ENCODE assay signal across 14 cellular contexts in genomic region chr1:9300623-9301022, GRCh38. TPM values are rescaled to one million over a fixed set of nuclear protein-coding genes. Genes with fewer than 3 reads are reported as not detected.
DNase-seq lines count a peak whose midpoint lies in the region; ATAC-seq and TF ChIP-seq lines count a peak whose summit lies in the region.
"Had no signal": no experiment of that assay in that cellular context is flagged by ENCODE, and none has a peak within 500 bp of the region (broad histone marks: within the 10 kb centered on the region; RNA-seq: fewer than 3 reads in every experiment).

No MANE protein-coding gene starts in this region.

- H3K4me3 ChIP-seq in GM23338: no peak overlapping the region
- H3K4me3 ChIP-seq: body of pancreas had no signal

- no peaks in the 10 kb centered on the region for H3K9me3 Mint-ChIP-seq in activated CD4-positive, alpha-beta T cell treated with anti-CD3 and anti-CD28 coated beads, Interleukin-2, amount 10 ng/mL, durations not matched to agents 24 days and 14 days
- no peaks in the 10 kb centered on the region for H3K9me3 Mint-ChIP-seq in activated CD4-positive, alpha-beta T cell treated with anti-CD3 and anti-CD28 coated beads, Interleukin-2, amount 10 ng/mL, durations not matched to agents 7 days and 5 days
- no peaks in the 10 kb centered on the region for H3K9me3 Mint-ChIP-seq in dendritic cell treated with granulocyte-macrophage colony-stimulating factor and Interleukin-4, amounts not matched to agents 40 ng/mL and 50 ng/mL, for 4 days
- H3K9me3 Mint-ChIP-seq in neural crest cell (no peaks in the 10 kb centered on the region), GM23338 (no peaks in the 10 kb centered on the region)
- H3K9me3 Mint-ChIP-seq: activated CD4-positive, alpha-beta memory T cell treated with anti-CD3 and anti-CD28 coated beads for 36 hours; nephron had no signal

- peak overlapping the region; percentile 6 for H3K27ac Mint-ChIP-seq in activated CD4-positive, alpha-beta T cell treated with anti-CD3 and anti-CD28 coated beads, Interleukin-2, amount 10 ng/mL, durations not matched to agents 24 days and 14 days
- H3K27ac Mint-ChIP-seq in activated CD4-positive, alpha-beta T cell treated with anti-CD3 and anti-CD28 coated beads, Interleukin-2, amount 10 ng/mL, durations not matched to agents 7 days and 5 days: no peak overlapping the region
- H3K27ac Mint-ChIP-seq in dendritic cell treated with granulocyte-macrophage colony-stimulating factor and Interleukin-4, amounts not matched to agents 40 ng/mL and 50 ng/mL, for 4 days: peak overlapping the region; percentile 62
- H3K27ac Mint-ChIP-seq in neural crest cell (ENCODE audit: unreplicated experiment): peak overlapping the region; percentile 38
- no peak overlapping the region for H3K27ac Mint-ChIP-seq in GM23338
- H3K27ac Mint-ChIP-seq: activated CD4-positive, alpha-beta memory T cell treated with anti-CD3 and anti-CD28 coated beads for 36 hours; nephron had no signal

- intact Hi-C loops in activated CD4-positive, alpha-beta T cell treated with anti-CD3 and anti-CD28 coated beads, Interleukin-2, amount 10 ng/mL, durations not matched to agents 24 days and 14 days (cut with micrococcal nuclease): no loop called here
- intact Hi-C loops in dendritic cell treated with granulocyte-macrophage colony-stimulating factor and Interleukin-4, amounts not matched to agents 40 ng/mL and 50 ng/mL, for 4 days (cut with micrococcal nuclease): no loop called here

- no peaks in the 10 kb centered on the region for H3K27me3 ChIP-seq in GM23338 (ENCODE audit: insufficient read depth)
- H3K27me3 ChIP-seq: body of pancreas had no signal

- POLR2A ChIA-PET in activated CD4-positive, alpha-beta T cell treated with anti-CD3 and anti-CD28 coated beads, Interleukin-2, amount 10 ng/mL, durations not matched to agents 7 days and 5 days (lab: Charles Lee): no interaction called here

- ATAC-seq in GM23338: no peak
- no peak for ATAC-seq in HG03442 (IDR thresholded peaks at IDR 0.05; ENCODE audit: unreplicated experiment)
- ATAC-seq: body of pancreas had no signal

- no peak overlapping the region for H3K4me3 Mint-ChIP-seq in activated CD4-positive, alpha-beta T cell treated with anti-CD3 and anti-CD28 coated beads, Interleukin-2, amount 10 ng/mL, durations not matched to agents 24 days and 14 days
- H3K4me3 Mint-ChIP-seq in activated CD4-positive, alpha-beta T cell treated with anti-CD3 and anti-CD28 coated beads, Interleukin-2, amount 10 ng/mL, durations not matched to agents 7 days and 5 days: no peak overlapping the region
- H3K4me3 Mint-ChIP-seq in dendritic cell treated with granulocyte-macrophage colony-stimulating factor and Interleukin-4, amounts not matched to agents 40 ng/mL and 50 ng/mL, for 4 days: no peak overlapping the region
- H3K4me3 Mint-ChIP-seq in neural crest cell (no peak overlapping the region), GM23338 (no peak overlapping the region)
- H3K4me3 Mint-ChIP-seq: activated CD4-positive, alpha-beta memory T cell treated with anti-CD3 and anti-CD28 coated beads for 36 hours; nephron had no signal

- no peaks in the 10 kb centered on the region for H3K9me2 ChIP-seq in GM23338 (ENCODE audit: insufficient read depth)

- no peaks in the 10 kb centered on the region; the same call in 1 of the 2 replicates for H4K20me1 ChIP-seq in GM23338 (replicated peaks; ENCODE audit: insufficient read depth)

- no peak overlapping the region for H3K27ac ChIP-seq in GM23338 (ENCODE audit: low read depth)
- H3K27ac ChIP-seq: body of pancreas had no signal

- no peak overlapping the region for H3K4me2 ChIP-seq in GM23338

- no peak for DNase-seq in activated CD4-positive, alpha-beta T cell treated with anti-CD3 and anti-CD28 coated beads, Interleukin-2, amount 10 ng/mL, durations not matched to agents 24 days and 14 days
- no peak for DNase-seq in activated CD4-positive, alpha-beta T cell treated with anti-CD3 and anti-CD28 coated beads, Interleukin-2, amount 10 ng/mL, durations not matched to agents 7 days and 5 days
- DNase-seq in neural crest cell (ENCODE audit: low read depth, low spot score): no peak
- DNase-seq in NCI-H446 treated with DMSO at 0.1 percent for 48 hours (lab: John Stamatoyannopoulos, UW): no peak
- DNase-seq in GM23338 (ENCODE audit: low spot score): no peak
- DNase-seq in globus pallidus (ENCODE audit: low spot score): no peak
- DNase-seq: activated CD4-positive, alpha-beta memory T cell treated with anti-CD3 and anti-CD28 coated beads for 36 hours; kidney glomerular epithelial cell; NCI-H187; NCI-H510A treated with DMSO at 0.1 percent for 48 hours had no signal

- peaks cover 22% of the 10 kb centered on the region for H3K36me3 Mint-ChIP-seq in activated CD4-positive, alpha-beta T cell treated with anti-CD3 and anti-CD28 coated beads, Interleukin-2, amount 10 ng/mL, durations not matched to agents 24 days and 14 days (ENCODE audit: low read depth)
- H3K36me3 Mint-ChIP-seq in activated CD4-positive, alpha-beta T cell treated with anti-CD3 and anti-CD28 coated beads, Interleukin-2, amount 10 ng/mL, durations not matched to agents 7 days and 5 days (ENCODE audit: low read depth): peaks cover 5% of the 10 kb centered on the region
- H3K36me3 Mint-ChIP-seq in dendritic cell treated with granulocyte-macrophage colony-stimulating factor and Interleukin-4, amounts not matched to agents 40 ng/mL and 50 ng/mL, for 4 days (ENCODE audit: low read depth): no peaks in the 10 kb centered on the region
- no peaks in the 10 kb centered on the region for H3K36me3 Mint-ChIP-seq in neural crest cell (ENCODE audit: low read depth)
- no peaks in the 10 kb centered on the region; the same call in 2 of the 3 replicates for H3K36me3 Mint-ChIP-seq in GM23338 (ENCODE audit: low read depth)
- H3K36me3 Mint-ChIP-seq: activated CD4-positive, alpha-beta memory T cell treated with anti-CD3 and anti-CD28 coated beads for 36 hours had no signal

- TF ChIP-seq CTCF in neural crest cell (conservative IDR thresholded peaks at IDR 0.05): no peak
- TF ChIP-seq CTCF in GM23338 (conservative IDR thresholded peaks at IDR 0.05; ENCODE audit: low read depth in 2 of 2): no peak

- H3K36me3 ChIP-seq in GM23338 (ENCODE audit: insufficient read depth): no peaks in the 10 kb centered on the region

- peaks cover 2% of the 10 kb centered on the region for H3K27me3 Mint-ChIP-seq in activated CD4-positive, alpha-beta T cell treated with anti-CD3 and anti-CD28 coated beads, Interleukin-2, amount 10 ng/mL, durations not matched to agents 24 days and 14 days
- H3K27me3 Mint-ChIP-seq in activated CD4-positive, alpha-beta T cell treated with anti-CD3 and anti-CD28 coated beads, Interleukin-2, amount 10 ng/mL, durations not matched to agents 7 days and 5 days: no peaks in the 10 kb centered on the region
- H3K27me3 Mint-ChIP-seq in dendritic cell treated with granulocyte-macrophage colony-stimulating factor and Interleukin-4, amounts not matched to agents 40 ng/mL and 50 ng/mL, for 4 days: peaks cover 32% of the 10 kb centered on the region
- H3K27me3 Mint-ChIP-seq in neural crest cell (ENCODE audit: low read depth) (peaks cover 7% of the 10 kb centered on the region), GM23338 (ENCODE audit: insufficient read depth, low read depth, poor library complexity) (peaks cover 5% of the 10 kb centered on the region)
- H3K27me3 Mint-ChIP-seq: activated CD4-positive, alpha-beta memory T cell treated with anti-CD3 and anti-CD28 coated beads for 36 hours had no signal

- no peaks in the 10 kb centered on the region for H3K4me1 ChIP-seq in GM23338 (ENCODE audit: insufficient read depth)

- H3K4me1 Mint-ChIP-seq in activated CD4-positive, alpha-beta T cell treated with anti-CD3 and anti-CD28 coated beads, Interleukin-2, amount 10 ng/mL, durations not matched to agents 24 days and 14 days: peaks cover 39% of the 10 kb centered on the region
- H3K4me1 Mint-ChIP-seq in activated CD4-positive, alpha-beta T cell treated with anti-CD3 and anti-CD28 coated beads, Interleukin-2, amount 10 ng/mL, durations not matched to agents 7 days and 5 days: peaks cover 21% of the 10 kb centered on the region
- peaks cover 46% of the 10 kb centered on the region for H3K4me1 Mint-ChIP-seq in dendritic cell treated with granulocyte-macrophage colony-stimulating factor and Interleukin-4, amounts not matched to agents 40 ng/mL and 50 ng/mL, for 4 days (ENCODE audit: low read depth)
- H3K4me1 Mint-ChIP-seq in neural crest cell: peaks cover 5% of the 10 kb centered on the region
- H3K4me1 Mint-ChIP-seq in GM23338: peaks cover 6% of the 10 kb centered on the region; the same call in 2 of the 3 replicates

- no peak overlapping the region for H2AFZ ChIP-seq in GM23338

- H3K79me2 ChIP-seq in GM23338 (replicated peaks; ENCODE audit: insufficient read depth): no peaks in the 10 kb centered on the region

- CTCF ChIA-PET in activated CD4-positive, alpha-beta T cell treated with anti-CD3 and anti-CD28 coated beads, Interleukin-2, amount 10 ng/mL, durations not matched to agents 7 days and 5 days (lab: Charles Lee): interaction anchor here (1.1 to 1.4 kb wide), 5 partner anchors 8 to 90 kb away, joined by 3 to 4 read pairs (median 3); no protein-coding TSS in a partner anchor

- H3F3A ChIP-seq in GM23338 (replicated peaks; ENCODE audit: low read depth): no peaks in the 10 kb centered on the region

TF ChIP-seq in GM23338, 12 proteins besides CTCF, POLR2A, EP300 and RAD21 (continues in another document):
- TF ChIP-seq POLR2AphosphoS5 (IDR thresholded peaks at IDR 0.05; ENCODE audit: low read depth) (no peak), ZNF114 (CRISPR knock-in tag; IDR thresholded peaks at IDR 0.05) (no peak), STAT1 (IDR thresholded peaks at IDR 0.05; ENCODE audit: unreplicated experiment) (no peak)

RNA-seq across cellular contexts. Expression of gene SPSB1, which starts 7.9 kb away (rescaled TPM):
- total RNA-seq in activated CD4-positive, alpha-beta T cell treated with anti-CD3 and anti-CD28 coated beads, Interleukin-2, amount 10 ng/mL, durations not matched to agents 24 days and 14 days: 4.8 and 6.2 TPM in 2 replicates
- total RNA-seq in activated CD4-positive, alpha-beta T cell treated with anti-CD3 and anti-CD28 coated beads, Interleukin-2, amount 10 ng/mL, durations not matched to agents 7 days and 5 days: 1 to 10 TPM; 4.8 to 6.6 TPM
- total RNA-seq in neural crest cell: 1.3 and 1.8 TPM in 2 replicates
- total RNA-seq in GM23338 (2014; rRNA removed; shearing (Covaris generic)): 6.8 and 7.6 TPM in 2 replicates
- 2.1 and 2.4 TPM in 2 replicates for polyA plus RNA-seq in GM23338 (2016; fragmentation: Nextera tagmentation; extraction: Ambion mirVana)

Comparison
In these comparisons a context has a peak if more than half of its experiments do, and no peak if none do; other contexts are left out.
1. H3K27ac Mint-ChIP-seq: peak in activated CD4-positive, alpha-beta T cell treated with anti-CD3 and anti-CD28 coated beads, Interleukin-2, amount 10 ng/mL, durations not matched to agents 24 days and 14 days (single experiment), dendritic cell treated with granulocyte-macrophage colony-stimulating factor and Interleukin-4, amounts not matched to agents 40 ng/mL and 50 ng/mL, for 4 days (single experiment) and neural crest cell (single experiment); none in activated CD4-positive, alpha-beta T cell treated with anti-CD3 and anti-CD28 coated beads, Interleukin-2, amount 10 ng/mL, durations not matched to agents 7 days and 5 days (single experiment) and GM23338 (single experiment).